20 cellular contexts compared by ENCODE assay signal in the genomic region with DNA sequence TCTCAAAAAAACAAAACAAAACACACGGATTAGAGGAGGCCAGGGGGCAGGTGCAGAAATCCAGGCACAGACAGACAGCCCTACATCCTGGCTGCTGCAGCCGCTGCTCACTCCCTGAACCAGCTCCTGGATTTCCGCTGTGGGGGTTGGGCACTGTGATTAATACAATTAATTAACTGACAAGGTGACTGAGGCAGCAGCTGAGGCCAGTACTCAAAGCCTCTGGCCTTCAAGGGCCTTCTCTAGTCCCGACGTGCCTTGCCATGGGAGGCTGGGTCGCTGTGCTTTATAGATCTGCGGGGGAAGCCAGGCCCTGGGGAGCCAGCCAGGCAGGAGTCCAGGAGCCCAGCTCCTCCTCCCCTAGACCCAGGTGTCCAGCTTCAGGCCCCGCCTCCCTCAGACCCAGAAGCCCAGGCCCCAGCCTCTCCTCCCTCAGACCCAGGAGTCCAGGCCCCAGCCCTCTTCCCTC. TPM values are rescaled to one million over a fixed set of nuclear protein-coding genes. Genes with fewer than 3 reads are reported as not detected.
DNase-seq lines count a peak whose midpoint lies in the region; ATAC-seq, FAIRE-seq and TF ChIP-seq lines count a peak whose summit lies in the region.
"Had no signal": no experiment of that assay in that cellular context is flagged by ENCODE, and none has a peak within 500 bp of the region (broad histone marks: within the 10 kb centered on the region; RNA-seq: fewer than 3 reads in every experiment).

No MANE protein-coding gene starts in this region.

- H3K36me3 Mint-ChIP-seq in brain (peaks cover 23% of the 10 kb centered on the region), mesothelial cell of epicardium (peaks cover 10% of the 10 kb centered on the region), type B pancreatic cell (peaks cover 13% of the 10 kb centered on the region)
- H3K36me3 Mint-ChIP-seq: activated naive CD4-positive, alpha-beta T cell treated with anti-CD3 and anti-CD28 coated beads, Interleukin-2, amount 10 ng/mL, durations not matched to agents 7 days and 5 days; natural killer cell treated with Interleukin-12 subunit alpha and Interleukin-12 subunit beta and Interleukin-15 and Interleukin-18, amount 100 ng/mL, for 72 hours had no signal

- H3K4me1 ChIP-seq in cardiac muscle cell (ENCODE audit: low read depth) (peaks cover 20% of the 10 kb centered on the region), kidney (ENCODE audit: control insufficient read depth in 1 of 2, insufficient read depth in 1 of 2, low read depth in 1 of 2, low read length in 2 of 2) (peaks cover 0 to 22% of the 10 kb centered on the region in 2 donors)

- intact Hi-C loops in cardiac septum (cut with DNase I) = no loop called here
- intact Hi-C loops in kidney (cut with DNase I) = no loop called here

- H3K4me1 Mint-ChIP-seq in brain (peaks cover 33% of the 10 kb centered on the region), mesothelial cell of epicardium (peaks cover 35% of the 10 kb centered on the region), type B pancreatic cell (ENCODE audit: unreplicated experiment) (peaks cover 22% of the 10 kb centered on the region)

- no peak overlapping the region for H3K4me3 ChIP-seq in cardiac muscle cell
- no peak overlapping the region for H3K4me3 ChIP-seq in kidney (ENCODE audit: low read length in 2 of 2)
- H3K4me3 ChIP-seq: lower lobe of right lung, tibial nerve had no signal

- H3K27ac Mint-ChIP-seq in brain = peak overlapping the region in 4 of 5 experiments; percentile 58 to 97 (median 88)
- H3K27ac Mint-ChIP-seq in mesothelial cell of epicardium = peak overlapping the region; percentile 100
- H3K27ac Mint-ChIP-seq in type B pancreatic cell = peak overlapping the region; percentile 97
- H3K27ac Mint-ChIP-seq: activated CD4-positive, alpha-beta T cell treated with anti-CD3 and anti-CD28 coated beads, Interleukin-2, amount 10 ng/mL, durations not matched to agents 7 days and 5 days; activated naive CD4-positive, alpha-beta T cell treated with anti-CD3 and anti-CD28 coated beads, Interleukin-2, amount 10 ng/mL, durations not matched to agents 7 days and 5 days; natural killer cell treated with Interleukin-12 subunit alpha and Interleukin-12 subunit beta and Interleukin-15 and Interleukin-18, amount 100 ng/mL, for 72 hours had no signal

- TF ChIP-seq CTCF in cardiac muscle cell (IDR thresholded peaks at IDR 0.05; ENCODE audit: low read depth, low read length) = no peak
- no peak for TF ChIP-seq CTCF in brain (conservative IDR thresholded peaks at IDR 0.05)
- no peak for TF ChIP-seq CTCF in mesothelial cell of epicardium (IDR thresholded peaks at IDR 0.05; ENCODE audit: unreplicated experiment)
- no peak for TF ChIP-seq CTCF in type B pancreatic cell (conservative IDR thresholded peaks at IDR 0.05)
- TF ChIP-seq CTCF in kidney (IDR thresholded peaks at IDR 0.05; ENCODE audit: borderline replicate concordance, extremely low read depth, insufficient read depth) = no peak

- H3K27me3 Mint-ChIP-seq in brain = peaks cover 16% of the 10 kb centered on the region
- no peaks in the 10 kb centered on the region for H3K27me3 Mint-ChIP-seq in mesothelial cell of epicardium (ENCODE audit: low read depth)
- no peaks in the 10 kb centered on the region for H3K27me3 Mint-ChIP-seq in type B pancreatic cell

- H3K27me3 ChIP-seq in cardiac muscle cell = no peaks in the 10 kb centered on the region
- H3K27me3 ChIP-seq: tibial nerve had no signal

- peaks cover 5% of the 10 kb centered on the region for H3K36me3 ChIP-seq in cardiac muscle cell
- H3K36me3 ChIP-seq in kidney (ENCODE audit: control insufficient read depth in 1 of 2, insufficient read depth in 2 of 2, low read length in 2 of 2) = no peaks in the 10 kb centered on the region
- H3K36me3 ChIP-seq: lower lobe of right lung had no signal

- no peak for FAIRE-seq in kidney (lab: Jason Lieb, UNC)
- FAIRE-seq: A204.1 had no signal

- ATAC-seq in GM18867 (IDR thresholded peaks at IDR 0.05; ENCODE audit: unreplicated experiment) = no peak
- ATAC-seq: lower lobe of right lung had no signal

- no peak for DNase-seq in cardiac muscle cell (ENCODE audit: low read depth in 1 of 2, low spot score in 1 of 2)
- DNase-seq in cardiac septum (ENCODE audit: low spot score) = no peak
- no peak for DNase-seq in mesothelial cell of epicardium (ENCODE audit: low spot score in 2 of 2, unreplicated experiment in 2 of 2)
- no peak for DNase-seq in type B pancreatic cell (ENCODE audit: extremely low spot score, unreplicated experiment)
- no peak for DNase-seq in SHP77 (lab: John Stamatoyannopoulos, UW)
- DNase-seq in kidney = no peak
- DNase-seq: activated CD4-positive, alpha-beta T cell treated with anti-CD3 and anti-CD28 coated beads, Interleukin-2, amount 10 ng/mL, durations not matched to agents 7 days and 5 days; activated naive CD4-positive, alpha-beta T cell treated with anti-CD3 and anti-CD28 coated beads, Interleukin-2, amount 10 ng/mL, durations not matched to agents 7 days and 5 days; H9; lower lobe of right lung; MV-4-11; NK-92 treated with Interleukin-12 subunit alpha and Interleukin-12 subunit beta, amount 100 ng/mL, for 24 hours; SIG-M5; stimulated activated CD4-positive, alpha-beta T cell treated with anti-CD3 and anti-CD28 coated beads, Interleukin-4, amount 100 ng/mL, for 24 hours; T-helper 9 cell had no signal

- peak overlapping the region in 3 of 5 experiments; percentile 2 to 97 (median 42) for H3K4me3 Mint-ChIP-seq in brain
- H3K4me3 Mint-ChIP-seq in mesothelial cell of epicardium = no peak overlapping the region
- no peak overlapping the region for H3K4me3 Mint-ChIP-seq in type B pancreatic cell
- H3K4me3 Mint-ChIP-seq: activated CD4-positive, alpha-beta T cell treated with anti-CD3 and anti-CD28 coated beads, Interleukin-2, amount 10 ng/mL, durations not matched to agents 7 days and 5 days; activated naive CD4-positive, alpha-beta T cell treated with anti-CD3 and anti-CD28 coated beads, Interleukin-2, amount 10 ng/mL, durations not matched to agents 7 days and 5 days; natural killer cell treated with Interleukin-12 subunit alpha and Interleukin-12 subunit beta and Interleukin-15 and Interleukin-18, amount 100 ng/mL, for 72 hours had no signal

- H3K9me3 ChIP-seq in cardiac muscle cell (ENCODE audit: low read depth) (no peaks in the 10 kb centered on the region), kidney (ENCODE audit: control insufficient read depth in 1 of 2, low read length in 2 of 2) (no peaks in the 10 kb centered on the region)
- H3K9me3 ChIP-seq: lower lobe of right lung, tibial nerve had no signal

- H3K9ac ChIP-seq in kidney (ENCODE audit: low read length in 2 of 2) = no peak overlapping the region

- H3K9me3 Mint-ChIP-seq in brain (peaks cover 0 to 4% (median 0%) of the 10 kb centered on the region in 5 experiments), mesothelial cell of epicardium (no peaks in the 10 kb centered on the region), type B pancreatic cell (no peaks in the 10 kb centered on the region)
- H3K9me3 Mint-ChIP-seq: activated CD4-positive, alpha-beta T cell treated with anti-CD3 and anti-CD28 coated beads, Interleukin-2, amount 10 ng/mL, durations not matched to agents 7 days and 5 days; activated naive CD4-positive, alpha-beta T cell treated with anti-CD3 and anti-CD28 coated beads, Interleukin-2, amount 10 ng/mL, durations not matched to agents 7 days and 5 days; natural killer cell treated with Interleukin-12 subunit alpha and Interleukin-12 subunit beta and Interleukin-15 and Interleukin-18, amount 100 ng/mL, for 72 hours had no signal

- H3K27ac ChIP-seq in cardiac muscle cell (peak overlapping the region; percentile 99), kidney (ENCODE audit: low read depth in 2 of 2, low read length in 2 of 2) (no peak overlapping the region)

RNA-seq across cellular contexts. Expression of gene NECTIN2, which starts 4.6 kb away (rescaled TPM):
- total RNA-seq in cardiac muscle cell = 135 and 144 TPM in 2 replicates
- polyA plus RNA-seq in cardiac muscle cell = 155 and 156 TPM in 2 replicates
- total RNA-seq in cardiac septum = 60.0 TPM
- polyA plus RNA-seq in brain (ENCODE audit: insufficient read depth, low read depth, low replicate concordance) = 49.8 TPM
- total RNA-seq in mesothelial cell of epicardium = 291 to 300 TPM (median 299 TPM) in 3 replicates
- total RNA-seq in type B pancreatic cell (ENCODE audit: low replicate concordance) = 123 and 203 TPM in 2 replicates
- 110 TPM for total RNA-seq in kidney
- 111 TPM for polyA plus RNA-seq in kidney (ENCODE audit: insufficient read depth, low read depth, low replicate concordance)
- total RNA-seq: activated CD4-positive, alpha-beta T cell treated with anti-CD3 and anti-CD28 coated beads, Interleukin-2, amount 10 ng/mL, durations not matched to agents 7 days and 5 days had no signal

RNA-seq across cellular contexts. Expression of gene TOMM40, which starts 40.4 kb away (rescaled TPM):
- total RNA-seq in cardiac muscle cell = 119 and 150 TPM in 2 replicates
- polyA plus RNA-seq in cardiac muscle cell = 135 and 172 TPM in 2 replicates
- 43.0 TPM for total RNA-seq in cardiac septum
- 61.1 TPM for polyA plus RNA-seq in brain (ENCODE audit: insufficient read depth, low read depth, low replicate concordance)
- 47.7 to 49.8 TPM (median 47.8 TPM) in 3 replicates for total RNA-seq in mesothelial cell of epicardium
- 75.1 and 77.8 TPM in 2 replicates for total RNA-seq in type B pancreatic cell (ENCODE audit: low replicate concordance)
- 45.4 TPM for total RNA-seq in kidney
- polyA plus RNA-seq in kidney (ENCODE audit: insufficient read depth, low read depth, low replicate concordance) = 51.5 TPM

RNA-seq across cellular contexts. Expression of gene BCAM, which starts 41.8 kb away (rescaled TPM):
- total RNA-seq in cardiac muscle cell (338 TPM in 2 replicates), cardiac septum (86.8 TPM), mesothelial cell of epicardium (346 to 378 TPM (median 355 TPM) in 3 replicates), type B pancreatic cell (ENCODE audit: low replicate concordance) (105 and 124 TPM in 2 replicates), kidney (748 TPM)
- polyA plus RNA-seq in cardiac muscle cell (41.4 and 56.1 TPM in 2 replicates), brain (ENCODE audit: insufficient read depth, low read depth, low replicate concordance) (92.8 TPM), kidney (ENCODE audit: insufficient read depth, low read depth, low replicate concordance) (671 TPM)
- total RNA-seq: activated CD4-positive, alpha-beta T cell treated with anti-CD3 and anti-CD28 coated beads, Interleukin-2, amount 10 ng/mL, durations not matched to agents 7 days and 5 days; natural killer cell treated with Interleukin-12 subunit alpha and Interleukin-12 subunit beta and Interleukin-15 and Interleukin-18, amount 100 ng/mL, for 72 hours had no signal

RNA-seq across cellular contexts. Expression of gene APOE, which starts 54.9 kb away (rescaled TPM):
- 908 and 1,026 TPM in 2 replicates for total RNA-seq in cardiac muscle cell
- polyA plus RNA-seq in cardiac muscle cell = 517 and 749 TPM in 2 replicates
- 26.6 TPM for total RNA-seq in cardiac septum
- polyA plus RNA-seq in brain (ENCODE audit: insufficient read depth, low read depth, low replicate concordance) = 407 TPM
- 285 to 290 TPM (median 289 TPM) in 3 replicates for total RNA-seq in mesothelial cell of epicardium
- total RNA-seq in type B pancreatic cell (ENCODE audit: low replicate concordance) = 168 and 209 TPM in 2 replicates
- 122 TPM for total RNA-seq in kidney
- 2,837 TPM for polyA plus RNA-seq in kidney (ENCODE audit: insufficient read depth, low read depth, low replicate concordance)

Comparison
In these comparisons a context has a peak if more than half of its experiments do, and no peak if none do; other contexts are left out.
1. H3K4me3 Mint-ChIP-seq: peak in brain (3 of 5); none in mesothelial cell of epicardium (single experiment) and type B pancreatic cell (single experiment).
2. Peak in every context shown above with its lines, with median percentiles within 50 percentile points of each other: H3K27ac Mint-ChIP-seq.